In the genomic region with DNA sequence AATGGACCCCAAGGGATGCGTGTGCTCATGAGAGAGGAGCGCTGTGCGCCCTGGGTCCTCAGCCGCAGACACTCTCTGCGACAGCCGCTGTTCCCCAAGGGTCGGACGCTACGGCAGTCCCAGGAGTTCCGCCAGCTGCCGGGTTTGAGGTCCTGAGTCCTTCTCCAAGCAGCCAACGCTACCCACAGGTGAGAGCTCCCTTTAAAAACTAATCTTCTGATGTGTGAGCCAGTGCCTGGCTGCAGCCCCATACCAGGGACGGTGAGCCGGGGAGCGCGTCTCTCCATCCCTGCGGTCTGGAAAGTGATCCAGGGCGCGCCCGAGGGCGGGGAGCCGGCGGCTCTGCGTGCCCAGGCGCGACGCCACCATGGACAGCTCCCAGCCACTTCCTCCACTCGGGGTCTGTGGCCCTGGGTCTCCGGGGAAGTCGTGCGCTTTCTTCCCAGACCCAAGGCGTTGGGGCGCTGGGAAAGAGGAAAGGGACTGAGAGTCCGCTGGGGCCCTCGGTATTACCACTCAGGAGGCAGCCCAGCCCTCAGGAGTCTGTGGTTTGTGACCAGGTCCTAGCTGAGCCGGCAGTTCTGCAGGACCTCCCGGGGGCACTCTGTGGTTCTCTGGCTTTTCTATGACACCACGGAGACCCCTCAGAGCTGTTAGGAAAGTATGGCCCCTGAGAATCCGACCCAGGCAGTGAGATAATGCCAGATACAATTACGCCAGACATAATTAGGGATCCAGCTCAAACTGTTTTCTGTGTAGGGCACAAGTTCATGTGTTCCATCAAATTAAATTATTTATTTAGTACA, we compare ENCODE assay signal across 1 cellular context.
TF ChIP-seq lines count a peak whose summit lies in the region.

No MANE protein-coding gene starts in this region.

TF ChIP-seq in WTC11, 78 proteins besides CTCF, POLR2A, EP300 and RAD21 (continued from another document):
- TF ChIP-seq, protein P1, sequence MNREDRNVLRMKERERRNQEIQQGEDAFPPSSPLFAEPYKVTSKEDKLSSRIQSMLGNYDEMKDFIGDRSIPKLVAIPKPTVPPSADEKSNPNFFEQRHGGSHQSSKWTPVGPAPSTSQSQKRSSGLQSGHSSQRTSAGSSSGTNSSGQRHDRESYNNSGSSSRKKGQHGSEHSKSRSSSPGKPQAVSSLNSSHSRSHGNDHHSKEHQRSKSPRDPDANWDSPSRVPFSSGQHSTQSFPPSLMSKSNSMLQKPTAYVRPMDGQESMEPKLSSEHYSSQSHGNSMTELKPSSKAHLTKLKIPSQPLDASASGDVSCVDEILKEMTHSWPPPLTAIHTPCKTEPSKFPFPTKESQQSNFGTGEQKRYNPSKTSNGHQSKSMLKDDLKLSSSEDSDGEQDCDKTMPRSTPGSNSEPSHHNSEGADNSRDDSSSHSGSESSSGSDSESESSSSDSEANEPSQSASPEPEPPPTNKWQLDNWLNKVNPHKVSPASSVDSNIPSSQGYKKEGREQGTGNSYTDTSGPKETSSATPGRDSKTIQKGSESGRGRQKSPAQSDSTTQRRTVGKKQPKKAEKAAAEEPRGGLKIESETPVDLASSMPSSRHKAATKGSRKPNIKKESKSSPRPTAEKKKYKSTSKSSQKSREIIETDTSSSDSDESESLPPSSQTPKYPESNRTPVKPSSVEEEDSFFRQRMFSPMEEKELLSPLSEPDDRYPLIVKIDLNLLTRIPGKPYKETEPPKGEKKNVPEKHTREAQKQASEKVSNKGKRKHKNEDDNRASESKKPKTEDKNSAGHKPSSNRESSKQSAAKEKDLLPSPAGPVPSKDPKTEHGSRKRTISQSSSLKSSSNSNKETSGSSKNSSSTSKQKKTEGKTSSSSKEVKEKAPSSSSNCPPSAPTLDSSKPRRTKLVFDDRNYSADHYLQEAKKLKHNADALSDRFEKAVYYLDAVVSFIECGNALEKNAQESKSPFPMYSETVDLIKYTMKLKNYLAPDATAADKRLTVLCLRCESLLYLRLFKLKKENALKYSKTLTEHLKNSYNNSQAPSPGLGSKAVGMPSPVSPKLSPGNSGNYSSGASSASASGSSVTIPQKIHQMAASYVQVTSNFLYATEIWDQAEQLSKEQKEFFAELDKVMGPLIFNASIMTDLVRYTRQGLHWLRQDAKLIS (CRISPR knock-in tag; IDR thresholded peaks at IDR 0.05; ENCODE audit: borderline replicate concordance), result no peak
- TF ChIP-seq ZNF219 (CRISPR knock-in tag; IDR thresholded peaks at IDR 0.05; ENCODE audit: borderline replicate concordance), result peak; percentile 92; the same call in 1 of the 2 replicates
- no peak for TF ChIP-seq GTF2I (CRISPR knock-in tag; conservative IDR thresholded peaks at IDR 0.05)
- TF ChIP-seq, protein P2, sequence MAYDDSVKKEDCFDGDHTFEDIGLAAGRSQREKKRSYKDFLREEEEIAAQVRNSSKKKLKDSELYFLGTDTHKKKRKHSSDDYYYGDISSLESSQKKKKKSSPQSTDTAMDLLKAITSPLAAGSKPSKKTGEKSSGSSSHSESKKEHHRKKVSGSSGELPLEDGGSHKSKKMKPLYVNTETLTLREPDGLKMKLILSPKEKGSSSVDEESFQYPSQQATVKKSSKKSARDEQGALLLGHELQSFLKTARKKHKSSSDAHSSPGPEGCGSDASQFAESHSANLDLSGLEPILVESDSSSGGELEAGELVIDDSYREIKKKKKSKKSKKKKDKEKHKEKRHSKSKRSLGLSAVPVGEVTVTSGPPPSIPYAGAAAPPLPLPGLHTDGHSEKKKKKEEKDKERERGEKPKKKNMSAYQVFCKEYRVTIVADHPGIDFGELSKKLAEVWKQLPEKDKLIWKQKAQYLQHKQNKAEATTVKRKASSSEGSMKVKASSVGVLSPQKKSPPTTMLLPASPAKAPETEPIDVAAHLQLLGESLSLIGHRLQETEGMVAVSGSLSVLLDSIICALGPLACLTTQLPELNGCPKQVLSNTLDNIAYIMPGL (CRISPR knock-in tag; IDR thresholded peaks at IDR 0.05), result 0 out of 2 replicates have a peak, but pooled peaks have one; percentile 44
- peak; percentile 79; the same call in 1 of the 2 replicates for TF ChIP-seq MYBL2 (CRISPR knock-in tag; IDR thresholded peaks at IDR 0.05)
- TF ChIP-seq KAT7 (CRISPR knock-in tag; IDR thresholded peaks at IDR 0.05; ENCODE audit: borderline replicate concordance), result peak; percentile 92
- 0 out of 2 replicates have a peak, but pooled peaks have one; percentile 17 for TF ChIP-seq NR3C1 (CRISPR knock-in tag; conservative IDR thresholded peaks at IDR 0.05; ENCODE audit: low read depth)
- peak; percentile 94 for TF ChIP-seq SMAD3 (CRISPR knock-in tag; IDR thresholded peaks at IDR 0.05; ENCODE audit: borderline replicate concordance)
- TF ChIP-seq CREM (CRISPR knock-in tag; IDR thresholded peaks at IDR 0.05), result peak; percentile 79
- TF ChIP-seq ZNF232 (CRISPR knock-in tag; IDR thresholded peaks at IDR 0.05), result peak; percentile 98
- TF ChIP-seq FOXK1 (CRISPR knock-in tag; IDR thresholded peaks at IDR 0.05), result peak; percentile 92
- peak; percentile 89 for TF ChIP-seq SMAD4 (CRISPR knock-in tag; IDR thresholded peaks at IDR 0.05)
- TF ChIP-seq ZNF121 (CRISPR knock-in tag; IDR thresholded peaks at IDR 0.05), result 0 out of 2 replicates have a peak, but pooled peaks have one; percentile 7
